Comparison of ENCODE assay signal across 13 cellular contexts in genomic region chr18:77045682-77046081, GRCh38.
DNase-seq lines count a peak whose midpoint lies in the region; ATAC-seq and TF ChIP-seq lines count a peak whose summit lies in the region.
"Had no signal": no experiment of that assay in that cellular context is flagged by ENCODE, and none has a peak within 500 bp of the region (broad histone marks: within the 10 kb centered on the region; RNA-seq: fewer than 3 reads in every experiment).

No MANE protein-coding gene starts in this region.

- DNase-seq in CD4-positive, CD25-positive, alpha-beta regulatory T cell: no peak
- no peak for DNase-seq in effector memory CD8-positive, alpha-beta T cell
- DNase-seq in sciatic nerve (ENCODE audit: low spot score): peak; percentile 33
- no peak for DNase-seq in activated effector memory CD4-positive, alpha-beta T cell treated with anti-CD3 and anti-CD28 coated beads, Interleukin-2, amount 50 U/mL, for 16 hours
- no peak for DNase-seq in SKM-1 treated with dmso at 0.1 percent for 144 hours (lab: John Stamatoyannopoulos, UW; ENCODE audit: unreplicated experiment)
- DNase-seq: H7, MM.1S, NCI-H187 treated with DMSO at 0.1 percent for 48 hours, NCI-H2171 treated with DMSO at 0.1 percent for 48 hours, NCI-H510A, SHP77 treated with DMSO at 0.1 percent for 48 hours had no signal

- H3K27me3 Mint-ChIP-seq in CD4-positive, CD25-positive, alpha-beta regulatory T cell: no peaks in the 10 kb centered on the region
- no peaks in the 10 kb centered on the region for H3K27me3 Mint-ChIP-seq in effector memory CD8-positive, alpha-beta T cell

- H3K9me3 Mint-ChIP-seq in CD4-positive, CD25-positive, alpha-beta regulatory T cell: no peaks in the 10 kb centered on the region
- H3K9me3 Mint-ChIP-seq in effector memory CD8-positive, alpha-beta T cell: no peaks in the 10 kb centered on the region

- peak overlapping the region in 2 of 3 donors; percentile 32 for H3K27ac Mint-ChIP-seq in CD4-positive, CD25-positive, alpha-beta regulatory T cell
- peak overlapping the region; percentile 60 to 77 for H3K27ac Mint-ChIP-seq in effector memory CD8-positive, alpha-beta T cell

- intact Hi-C loops in sciatic nerve (cut with DNase I): no loop called here

- no peak overlapping the region for H3K27ac ChIP-seq in CD4-positive, CD25-positive, alpha-beta regulatory T cell (ENCODE audit: insufficient read depth, low read length, poor library complexity, severe bottlenecking)
- H3K27ac ChIP-seq in OCI-LY3 (ENCODE audit: low read length): no peak overlapping the region

- H4K20me1 ChIP-seq in OCI-LY3 (ENCODE audit: insufficient read depth, low read length): peaks cover 35% of the 10 kb centered on the region

- H3K9me3 ChIP-seq in CD4-positive, CD25-positive, alpha-beta regulatory T cell (ENCODE audit: control insufficient read depth in 2 of 2, low read length in 2 of 2): no peaks in the 10 kb centered on the region
- no peaks in the 10 kb centered on the region for H3K9me3 ChIP-seq in OCI-LY3 (ENCODE audit: insufficient read depth, low read length)

- H3K36me3 Mint-ChIP-seq in CD4-positive, CD25-positive, alpha-beta regulatory T cell: peaks cover 42% of the 10 kb centered on the region
- peaks cover 38% of the 10 kb centered on the region for H3K36me3 Mint-ChIP-seq in effector memory CD8-positive, alpha-beta T cell (ENCODE audit: insufficient read depth)

- ATAC-seq in CD4-positive, CD25-positive, alpha-beta regulatory T cell (ENCODE audit: low read depth in 2 of 2): no peak
- ATAC-seq in effector memory CD8-positive, alpha-beta T cell (replicated peaks): no peak
- no peak for ATAC-seq in sciatic nerve
- no peak for ATAC-seq in GM19328 (IDR thresholded peaks at IDR 0.05; ENCODE audit: unreplicated experiment)

- no peak overlapping the region for H2AFZ ChIP-seq in OCI-LY3 (ENCODE audit: low read depth, low read length)

- peaks cover 0 to 36% (median 23%) of the 10 kb centered on the region in 4 donors for H3K4me1 Mint-ChIP-seq in CD4-positive, CD25-positive, alpha-beta regulatory T cell
- H3K4me1 Mint-ChIP-seq in effector memory CD8-positive, alpha-beta T cell (ENCODE audit: low read depth in 2 of 2): peaks cover 28 to 44% of the 10 kb centered on the region in 2 donors

- H3K36me3 ChIP-seq in CD4-positive, CD25-positive, alpha-beta regulatory T cell (ENCODE audit: control insufficient read depth, insufficient read depth, low read length): peaks cover 50% of the 10 kb centered on the region
- peaks cover 19% of the 10 kb centered on the region for H3K36me3 ChIP-seq in OCI-LY3 (replicated peaks; ENCODE audit: low read depth, low read length)

- no peak overlapping the region for H3K4me3 ChIP-seq in CD4-positive, CD25-positive, alpha-beta regulatory T cell (ENCODE audit: low read depth, low read length)
- no peak overlapping the region for H3K4me3 ChIP-seq in OCI-LY3 (ENCODE audit: low read length)

- TF ChIP-seq CTCF in OCI-LY3 (IDR thresholded peaks at IDR 0.05; ENCODE audit: low read depth, low read length): no peak

- no peak overlapping the region for H3K4me3 Mint-ChIP-seq in CD4-positive, CD25-positive, alpha-beta regulatory T cell
- no peak overlapping the region for H3K4me3 Mint-ChIP-seq in effector memory CD8-positive, alpha-beta T cell

- no peaks in the 10 kb centered on the region for H3K4me1 ChIP-seq in CD4-positive, CD25-positive, alpha-beta regulatory T cell (ENCODE audit: control insufficient read depth, insufficient read depth, low read length, poor library complexity, severe bottlenecking)
- H3K4me1 ChIP-seq in OCI-LY3 (ENCODE audit: low read length): peaks cover 21% of the 10 kb centered on the region

- H3K27me3 ChIP-seq in CD4-positive, CD25-positive, alpha-beta regulatory T cell (ENCODE audit: control insufficient read depth, insufficient read depth, low read length): no peaks in the 10 kb centered on the region
- H3K27me3 ChIP-seq in OCI-LY3 (ENCODE audit: low read depth, low read length): no peaks in the 10 kb centered on the region

- H3K4me2 ChIP-seq in OCI-LY3 (ENCODE audit: low read length): peak overlapping the region; percentile 15

- no peaks in the 10 kb centered on the region; the same call in 1 of the 2 replicates for H3K79me2 ChIP-seq in OCI-LY3 (ENCODE audit: low read length)

- H3K9ac ChIP-seq in OCI-LY3 (ENCODE audit: low read length): no peak overlapping the region
